ENCODE assay signal across 9 cellular contexts in genomic region chr10:132589015-132589414, GRCh38. TPM values are rescaled to one million over a fixed set of nuclear protein-coding genes. Genes with fewer than 3 reads are reported as not detected.
A peak's percentile ranks its signal among the peaks of the same experiment; 100 is the strongest.
DNase-seq lines count a peak whose midpoint lies in the region; ATAC-seq and TF ChIP-seq lines count a peak whose summit lies in the region.
"Had no signal": no experiment of that assay in that cellular context is flagged by ENCODE, and none has a peak within 500 bp of the region (broad histone marks: within the 10 kb centered on the region; RNA-seq: fewer than 3 reads in every experiment).

No MANE protein-coding gene starts in this region.

- H4K20me1 ChIP-seq in mammary epithelial cell (ENCODE audit: insufficient read depth, low read length): no peaks in the 10 kb centered on the region

- H3K4me3 ChIP-seq in heart left ventricle (peak overlapping the region in 5 of 12 donors; percentile 18 to 27 (median 24)), colonic mucosa (no peak overlapping the region), upper lobe of right lung (no peak overlapping the region), mammary epithelial cell (replicated peaks in 1 of 3; ENCODE audit: insufficient read depth in 1 of 3, low read depth in 2 of 3, low read length in 3 of 3) (no peak overlapping the region)

- H3K27ac ChIP-seq in heart left ventricle (peak overlapping the region in 11 of 12 donors; percentile 66 to 87 (median 78)), colonic mucosa (peak overlapping the region; percentile 46), upper lobe of right lung (peak overlapping the region; percentile 65), mammary epithelial cell (ENCODE audit: insufficient read depth, low read depth, low read length) (no peak overlapping the region)

- H3K79me2 ChIP-seq in mammary epithelial cell (ENCODE audit: insufficient read depth, low read length): peaks cover 67% of the 10 kb centered on the region

- TF ChIP-seq POLR2A in heart left ventricle (IDR thresholded peaks at IDR 0.05): no peak

- in situ Hi-C loops in mammary epithelial cell (cut with MboI; ENCODE audit: low sequenced_read_pairs in 2 of 2): no loop called here

- no TSS peak for BruUV-seq in mammary epithelial cell (replicated peaks; lab: Mats Ljungman, UMichigan)

- no peaks in the 10 kb centered on the region for H3K36me3 ChIP-seq in heart left ventricle
- H3K36me3 ChIP-seq in colonic mucosa: no peaks in the 10 kb centered on the region
- H3K36me3 ChIP-seq in upper lobe of right lung: no peaks in the 10 kb centered on the region
- H3K36me3 ChIP-seq in mammary epithelial cell (ENCODE audit: insufficient read depth, low read length): no peaks in the 10 kb centered on the region

- no peaks in the 10 kb centered on the region for H3K27me3 Mint-ChIP-seq in natural killer cell treated with Interleukin-12 subunit alpha and Interleukin-12 subunit beta and Interleukin-15 and Interleukin-18, amount 100 ng/mL, for 72 hours
- H3K27me3 Mint-ChIP-seq: effector memory CD8-positive, alpha-beta T cell had no signal

- H3K9ac ChIP-seq in colonic mucosa (ENCODE audit: low read depth in 2 of 2, low read length in 2 of 2) (no peak overlapping the region), mammary epithelial cell (ENCODE audit: insufficient read depth, low read length) (no peak overlapping the region)

- dilution Hi-C loops in mammary epithelial cell (cut with HindIII; ENCODE audit: low sequenced_read_pairs): no loop called here

- H3K4me1 Mint-ChIP-seq in natural killer cell treated with Interleukin-12 subunit alpha and Interleukin-12 subunit beta and Interleukin-15 and Interleukin-18, amount 100 ng/mL, for 72 hours (ENCODE audit: low read depth in 2 of 2): peaks cover 72 to 73% of the 10 kb centered on the region in 2 donors

- intact Hi-C loops in heart left ventricle (cut with DNase I) (loop anchor here in 7 of 10 donors (2.0 to 5.0 kb wide), 8 partner anchors 38 to 72 kb away; partner anchors contain the start of gene INPP5A (in 1 of the 7)), cardiac septum (cut with DNase I) (loop anchor here (5.0 kb wide), 1 partner anchor 72 kb away; no protein-coding TSS in a partner anchor), colonic mucosa (cut with DNase I) (no loop called here), upper lobe of right lung (cut with DNase I) (no loop called here), mammary epithelial cell (cut with micrococcal nuclease) (no loop called here)

- no peaks in the 10 kb centered on the region for H3K36me3 Mint-ChIP-seq in natural killer cell treated with Interleukin-12 subunit alpha and Interleukin-12 subunit beta and Interleukin-15 and Interleukin-18, amount 100 ng/mL, for 72 hours

- H3K27ac Mint-ChIP-seq in natural killer cell treated with Interleukin-12 subunit alpha and Interleukin-12 subunit beta and Interleukin-15 and Interleukin-18, amount 100 ng/mL, for 72 hours: peak overlapping the region; percentile 91 to 95

- WGBS in heart left ventricle, 4 donors: 54 to 74% (median 69%) methylated on average over 11 to 14 of the region's 14 CpGs
- 94% methylated on average over 14 of the region's 14 CpGs for WGBS in mammary epithelial cell (ENCODE audit: low coverage, missing lambda C conversion rate)

- no peak overlapping the region for H3K4me2 ChIP-seq in mammary epithelial cell (ENCODE audit: insufficient read depth, low read depth, low read length)

- H3K9me3 ChIP-seq in heart left ventricle (no peaks in the 10 kb centered on the region), colonic mucosa (no peaks in the 10 kb centered on the region), upper lobe of right lung (no peaks in the 10 kb centered on the region), mammary epithelial cell (replicated peaks; ENCODE audit: insufficient read depth, low read length) (no peaks in the 10 kb centered on the region)

- peak in 1 of 5 donors; percentile 28 for DNase-seq in heart left ventricle
- no peak for DNase-seq in cardiac septum (ENCODE audit: low spot score)
- no peak for DNase-seq in colonic mucosa
- no peak for DNase-seq in natural killer cell treated with Interleukin-12 subunit alpha and Interleukin-12 subunit beta and Interleukin-15 and Interleukin-18, amount 100 ng/mL, for 72 hours (ENCODE audit: low spot score)
- DNase-seq in upper lobe of right lung: no peak
- no peak for DNase-seq in middle frontal gyrus (ENCODE audit: extremely low spot score, low spot score)
- DNase-seq in mammary epithelial cell: no peak
- DNase-seq: effector memory CD8-positive, alpha-beta T cell had no signal

- H2AFZ ChIP-seq in mammary epithelial cell (ENCODE audit: low read depth, low read length): no peak overlapping the region

- ATAC-seq in heart left ventricle (peak in 2 of 4 donors; percentile 1 to 2), upper lobe of right lung (peak; percentile 29), HG03135 (IDR thresholded peaks at IDR 0.05; ENCODE audit: unreplicated experiment) (no peak)
- ATAC-seq in natural killer cell treated with Interleukin-12 subunit alpha and Interleukin-12 subunit beta and Interleukin-15 and Interleukin-18, amount 100 ng/mL, for 72 hours: peak; percentile 66 to 77

- CTCF ChIA-PET in mammary epithelial cell (lab: Charles Lee; ENCODE audit: low non-redundant PET): no interaction called here

- H3K4me1 ChIP-seq in heart left ventricle (peaks cover 28 to 100% (median 87%) of the 10 kb centered on the region in 12 donors), colonic mucosa (peaks cover 32% of the 10 kb centered on the region), upper lobe of right lung (peaks cover 66% of the 10 kb centered on the region), mammary epithelial cell (ENCODE audit: insufficient read depth, low read length) (peaks cover 18% of the 10 kb centered on the region)

- TF ChIP-seq CTCF in heart left ventricle (IDR thresholded peaks at IDR 0.05): no peak
- TF ChIP-seq CTCF in colonic mucosa (IDR thresholded peaks at IDR 0.05): no peak
- TF ChIP-seq CTCF in upper lobe of right lung (IDR thresholded peaks at IDR 0.05): no peak
- TF ChIP-seq CTCF in mammary epithelial cell (conservative IDR thresholded peaks at IDR 0.05 in 1 of 2, IDR thresholded peaks at IDR 0.05 in 1 of 2; ENCODE audit: extremely low read depth in 1 of 2, insufficient read depth in 1 of 2, low read depth in 1 of 2, low read length in 2 of 2): no peak

- H3K27me3 ChIP-seq in heart left ventricle (no peaks in the 10 kb centered on the region), colonic mucosa (no peaks in the 10 kb centered on the region), upper lobe of right lung (no peaks in the 10 kb centered on the region), mammary epithelial cell (ENCODE audit: insufficient read depth, low read length) (no peaks in the 10 kb centered on the region)

- H3K9me3 Mint-ChIP-seq in natural killer cell treated with Interleukin-12 subunit alpha and Interleukin-12 subunit beta and Interleukin-15 and Interleukin-18, amount 100 ng/mL, for 72 hours: no peaks in the 10 kb centered on the region
- H3K9me3 Mint-ChIP-seq: effector memory CD8-positive, alpha-beta T cell had no signal

- H3K4me3 Mint-ChIP-seq in natural killer cell treated with Interleukin-12 subunit alpha and Interleukin-12 subunit beta and Interleukin-15 and Interleukin-18, amount 100 ng/mL, for 72 hours: peak overlapping the region; percentile 78
- H3K4me3 Mint-ChIP-seq: effector memory CD8-positive, alpha-beta T cell had no signal

RNA-seq across cellular contexts. Expression of gene INPP5A, which starts 51.4 kb away (rescaled TPM):
- total RNA-seq in heart left ventricle (100 to 1,000 TPM in 6 of 9 donors, 10 to 100 TPM in 3; 78.1 to 179 (median 113) TPM), cardiac septum (121 TPM), colonic mucosa (10 to 100 TPM; 29.9 to 41.5 TPM), upper lobe of right lung (38.3 TPM), mammary epithelial cell (10 to 100 TPM; 18.0 to 18.7 TPM)
- polyA plus RNA-seq in heart left ventricle (10 to 100 TPM; 38.6 to 60.1 TPM), mammary epithelial cell (17.3 TPM)
- total RNA-seq in natural killer cell treated with Interleukin-12 subunit alpha and Interleukin-12 subunit beta and Interleukin-15 and Interleukin-18, amount 100 ng/mL, for 72 hours: 10 to 100 TPM; 14.8 to 18.6 TPM
- 18.8 TPM for polyA minus RNA-seq in mammary epithelial cell

Comparison
In these comparisons a context has a peak if more than half of its experiments do, and no peak if none do; other contexts are left out.
1. intact Hi-C loops: an anchor here in heart left ventricle (2.0 to 5.0 kb wide) and cardiac septum (5.0 kb wide); none called in colonic mucosa, upper lobe of right lung and mammary epithelial cell.